Comparison of ENCODE assay signal across 1 cellular context in genomic region chr16:2005646-2006045, GRCh38.
TF ChIP-seq lines count a peak whose summit lies in the region.

No MANE protein-coding gene starts in this region.

TF ChIP-seq in IMR-90, 13 proteins besides CTCF, POLR2A, EP300 and RAD21:
- TF ChIP-seq USF2 (IDR thresholded peaks at IDR 0.05; ENCODE audit: low read depth, low read length), result no peak
- no peak for TF ChIP-seq RCOR1 (IDR thresholded peaks at IDR 0.05; ENCODE audit: insufficient replicate concordance, low read length)
- TF ChIP-seq ELK1 (IDR thresholded peaks at IDR 0.05; ENCODE audit: borderline replicate concordance, low read depth, low read length), result no peak
- no peak for TF ChIP-seq MXI1 (IDR thresholded peaks at IDR 0.05; ENCODE audit: borderline replicate concordance, low read depth, low read length)
- no peak for TF ChIP-seq CHD1 (IDR thresholded peaks at IDR 0.05; ENCODE audit: low read depth, low read length)
- TF ChIP-seq BHLHE40 (IDR thresholded peaks at IDR 0.05; ENCODE audit: low read depth, low read length), result no peak
- no peak for TF ChIP-seq NFE2L2 (IDR thresholded peaks at IDR 0.05; ENCODE audit: low read depth, low read length)
- TF ChIP-seq RFX5 (IDR thresholded peaks at IDR 0.05; ENCODE audit: low read depth, low read length), result no peak
